ENCODE assay signal across 1 cellular context in the genomic region with DNA sequence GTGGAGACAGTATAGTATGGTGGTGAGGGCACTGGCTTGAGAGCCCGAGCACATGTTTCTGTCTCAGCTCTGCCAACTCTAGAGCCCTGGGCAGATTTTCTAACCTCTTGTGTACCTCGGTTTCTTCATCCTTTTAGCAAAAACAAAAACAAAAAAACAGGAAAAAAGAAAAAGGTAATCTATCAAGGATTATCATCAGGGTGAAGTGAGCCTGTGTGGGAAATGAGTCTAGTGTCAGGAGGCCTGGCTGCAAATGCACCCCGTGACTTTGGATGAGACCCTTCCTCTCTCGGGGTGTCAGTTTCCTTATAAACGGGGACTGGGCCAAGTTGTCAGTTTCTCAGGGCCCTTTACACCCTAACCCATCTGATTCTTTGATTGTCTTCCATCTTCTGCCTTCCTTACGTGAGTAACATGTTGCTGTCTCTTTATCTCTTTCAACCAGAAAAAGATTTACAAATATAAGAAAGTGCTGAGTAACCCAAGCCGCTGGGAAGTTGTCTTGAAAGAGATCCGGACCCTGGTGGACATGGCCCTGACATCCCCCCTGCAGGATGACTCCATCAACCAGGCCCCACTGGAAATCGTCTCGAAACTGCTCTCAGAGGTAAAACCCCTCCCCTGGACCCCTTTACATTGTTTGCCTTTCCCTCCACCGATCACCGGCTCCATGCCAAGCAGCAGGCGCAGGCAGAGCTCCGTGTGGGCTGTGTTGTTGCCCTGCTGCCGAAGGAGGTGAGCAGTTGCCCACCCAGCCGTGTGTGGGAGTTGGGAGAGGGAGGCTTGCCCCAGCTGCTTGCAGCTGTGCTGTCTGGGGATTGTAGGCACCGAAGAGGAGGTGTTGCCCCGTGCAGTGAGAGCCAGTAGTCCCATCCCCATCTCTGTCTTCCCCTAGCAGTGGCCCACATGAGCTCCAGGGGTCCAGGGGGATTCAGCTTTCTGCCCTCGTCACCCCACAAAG.
TF ChIP-seq lines count a peak whose summit lies in the region.

No MANE protein-coding gene starts in this region.

TF ChIP-seq in K562, 482 proteins besides CTCF, POLR2A, EP300 and RAD21 (continued from another document and continues in another):
- peak; percentile 88 for TF ChIP-seq TEAD4 (IDR thresholded peaks at IDR 0.05; ENCODE audit: low read length)
- no peak for TF ChIP-seq TEAD4 (CRISPR knock-in tag; IDR thresholded peaks at IDR 0.05; ENCODE audit: borderline replicate concordance)
- TF ChIP-seq TRIM24 (IDR thresholded peaks at IDR 0.05), result peak; percentile 42 to 70; a peak in 3 of 4 replicates
- no peak for TF ChIP-seq ATF2 (CRISPR knock-in tag; IDR thresholded peaks at IDR 0.05)
- TF ChIP-seq HNRNPUL1 (IDR thresholded peaks at IDR 0.05; ENCODE audit: low read length), result no peak
- TF ChIP-seq NR1H2 (CRISPR knock-in tag; IDR thresholded peaks at IDR 0.05), result no peak
- TF ChIP-seq, protein P1, sequence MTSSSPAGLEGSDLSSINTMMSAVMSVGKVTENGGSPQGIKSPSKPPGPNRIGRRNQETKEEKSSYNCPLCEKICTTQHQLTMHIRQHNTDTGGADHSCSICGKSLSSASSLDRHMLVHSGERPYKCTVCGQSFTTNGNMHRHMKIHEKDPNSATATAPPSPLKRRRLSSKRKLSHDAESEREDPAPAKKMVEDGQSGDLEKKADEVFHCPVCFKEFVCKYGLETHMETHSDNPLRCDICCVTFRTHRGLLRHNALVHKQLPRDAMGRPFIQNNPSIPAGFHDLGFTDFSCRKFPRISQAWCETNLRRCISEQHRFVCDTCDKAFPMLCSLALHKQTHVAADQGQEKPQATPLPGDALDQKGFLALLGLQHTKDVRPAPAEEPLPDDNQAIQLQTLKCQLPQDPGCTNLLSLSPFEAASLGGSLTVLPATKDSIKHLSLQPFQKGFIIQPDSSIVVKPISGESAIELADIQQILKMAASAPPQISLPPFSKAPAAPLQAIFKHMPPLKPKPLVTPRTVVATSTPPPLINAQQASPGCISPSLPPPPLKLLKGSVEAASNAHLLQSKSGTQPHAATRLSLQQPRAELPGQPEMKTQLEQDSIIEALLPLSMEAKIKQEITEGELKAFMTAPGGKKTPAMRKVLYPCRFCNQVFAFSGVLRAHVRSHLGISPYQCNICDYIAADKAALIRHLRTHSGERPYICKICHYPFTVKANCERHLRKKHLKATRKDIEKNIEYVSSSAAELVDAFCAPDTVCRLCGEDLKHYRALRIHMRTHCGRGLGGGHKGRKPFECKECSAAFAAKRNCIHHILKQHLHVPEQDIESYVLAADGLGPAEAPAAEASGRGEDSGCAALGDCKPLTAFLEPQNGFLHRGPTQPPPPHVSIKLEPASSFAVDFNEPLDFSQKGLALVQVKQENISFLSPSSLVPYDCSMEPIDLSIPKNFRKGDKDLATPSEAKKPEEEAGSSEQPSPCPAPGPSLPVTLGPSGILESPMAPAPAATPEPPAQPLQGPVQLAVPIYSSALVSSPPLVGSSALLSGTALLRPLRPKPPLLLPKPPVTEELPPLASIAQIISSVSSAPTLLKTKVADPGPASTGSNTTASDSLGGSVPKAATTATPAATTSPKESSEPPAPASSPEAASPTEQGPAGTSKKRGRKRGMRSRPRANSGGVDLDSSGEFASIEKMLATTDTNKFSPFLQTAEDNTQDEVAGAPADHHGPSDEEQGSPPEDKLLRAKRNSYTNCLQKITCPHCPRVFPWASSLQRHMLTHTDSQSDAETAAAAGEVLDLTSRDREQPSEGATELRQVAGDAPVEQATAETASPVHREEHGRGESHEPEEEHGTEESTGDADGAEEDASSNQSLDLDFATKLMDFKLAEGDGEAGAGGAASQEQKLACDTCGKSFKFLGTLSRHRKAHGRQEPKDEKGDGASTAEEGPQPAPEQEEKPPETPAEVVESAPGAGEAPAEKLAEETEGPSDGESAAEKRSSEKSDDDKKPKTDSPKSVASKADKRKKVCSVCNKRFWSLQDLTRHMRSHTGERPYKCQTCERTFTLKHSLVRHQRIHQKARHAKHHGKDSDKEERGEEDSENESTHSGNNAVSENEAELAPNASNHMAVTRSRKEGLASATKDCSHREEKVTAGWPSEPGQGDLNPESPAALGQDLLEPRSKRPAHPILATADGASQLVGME (CRISPR knock-in tag; IDR thresholded peaks at IDR 0.05), result 0 out of 2 replicates have a peak, but pooled peaks have one; percentile 29
- TF ChIP-seq MEF2D (tag; conservative IDR thresholded peaks at IDR 0.05; ENCODE audit: low read depth), result 0 out of 2 replicates have a peak, but pooled peaks have one; percentile 19
- peak; percentile 85 for TF ChIP-seq TAL1 (IDR thresholded peaks at IDR 0.05)
- TF ChIP-seq MEF2A (IDR thresholded peaks at IDR 0.05; ENCODE audit: control insufficient read depth, low read depth, low read length), result no peak
- peak; percentile 20; the same call in 1 of the 2 replicates for TF ChIP-seq TRIM28 (IDR thresholded peaks at IDR 0.05)
- TF ChIP-seq ETV6 (IDR thresholded peaks at IDR 0.05; ENCODE audit: borderline replicate concordance in 1 of 2, low read depth in 2 of 2, low read length in 1 of 2), result no peak
- TF ChIP-seq ETV6 (CRISPR knock-in tag; IDR thresholded peaks at IDR 0.05; ENCODE audit: borderline replicate concordance), result no peak
- TF ChIP-seq ZBTB11 (CRISPR knock-in tag; IDR thresholded peaks at IDR 0.05), result peak in 1 of 3 experiments; percentile 79; a peak in 2 of 6 replicates
- no peak for TF ChIP-seq PHF20 (IDR thresholded peaks at IDR 0.05; ENCODE audit: partially characterized antibody)
- peak; percentile 87 for TF ChIP-seq TCF3 (CRISPR knock-in tag; IDR thresholded peaks at IDR 0.05)
- TF ChIP-seq, protein P2, sequence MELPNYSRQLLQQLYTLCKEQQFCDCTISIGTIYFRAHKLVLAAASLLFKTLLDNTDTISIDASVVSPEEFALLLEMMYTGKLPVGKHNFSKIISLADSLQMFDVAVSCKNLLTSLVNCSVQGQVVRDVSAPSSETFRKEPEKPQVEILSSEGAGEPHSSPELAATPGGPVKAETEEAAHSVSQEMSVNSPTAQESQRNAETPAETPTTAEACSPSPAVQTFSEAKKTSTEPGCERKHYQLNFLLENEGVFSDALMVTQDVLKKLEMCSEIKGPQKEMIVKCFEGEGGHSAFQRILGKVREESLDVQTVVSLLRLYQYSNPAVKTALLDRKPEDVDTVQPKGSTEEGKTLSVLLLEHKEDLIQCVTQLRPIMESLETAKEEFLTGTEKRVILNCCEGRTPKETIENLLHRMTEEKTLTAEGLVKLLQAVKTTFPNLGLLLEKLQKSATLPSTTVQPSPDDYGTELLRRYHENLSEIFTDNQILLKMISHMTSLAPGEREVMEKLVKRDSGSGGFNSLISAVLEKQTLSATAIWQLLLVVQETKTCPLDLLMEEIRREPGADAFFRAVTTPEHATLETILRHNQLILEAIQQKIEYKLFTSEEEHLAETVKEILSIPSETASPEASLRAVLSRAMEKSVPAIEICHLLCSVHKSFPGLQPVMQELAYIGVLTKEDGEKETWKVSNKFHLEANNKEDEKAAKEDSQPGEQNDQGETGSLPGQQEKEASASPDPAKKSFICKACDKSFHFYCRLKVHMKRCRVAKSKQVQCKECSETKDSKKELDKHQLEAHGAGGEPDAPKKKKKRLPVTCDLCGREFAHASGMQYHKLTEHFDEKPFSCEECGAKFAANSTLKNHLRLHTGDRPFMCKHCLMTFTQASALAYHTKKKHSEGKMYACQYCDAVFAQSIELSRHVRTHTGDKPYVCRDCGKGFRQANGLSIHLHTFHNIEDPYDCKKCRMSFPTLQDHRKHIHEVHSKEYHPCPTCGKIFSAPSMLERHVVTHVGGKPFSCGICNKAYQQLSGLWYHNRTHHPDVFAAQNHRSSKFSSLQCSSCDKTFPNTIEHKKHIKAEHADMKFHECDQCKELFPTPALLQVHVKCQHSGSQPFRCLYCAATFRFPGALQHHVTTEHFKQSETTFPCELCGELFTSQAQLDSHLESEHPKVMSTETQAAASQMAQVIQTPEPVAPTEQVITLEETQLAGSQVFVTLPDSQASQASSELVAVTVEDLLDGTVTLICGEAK (IDR thresholded peaks at IDR 0.05), result 0 out of 2 replicates have a peak, but pooled peaks have one; percentile 1
- TF ChIP-seq, protein P2 (CRISPR knock-in tag; IDR thresholded peaks at IDR 0.05), result no peak
- peak; percentile 89 for TF ChIP-seq MAFG (tag; conservative IDR thresholded peaks at IDR 0.05)
- no peak for TF ChIP-seq ZNF561 (CRISPR knock-in tag; conservative IDR thresholded peaks at IDR 0.05)
- peak; percentile 70; the same call in 1 of the 2 replicates for TF ChIP-seq ZBTB17 (CRISPR knock-in tag; IDR thresholded peaks at IDR 0.05)
- TF ChIP-seq POLR2AphosphoS5 (IDR thresholded peaks at IDR 0.05; ENCODE audit: control insufficient read depth, insufficient read depth, low read depth, low read length), result peak; percentile 66; the same call in 1 of the 2 replicates
- no peak for TF ChIP-seq XRCC5 (IDR thresholded peaks at IDR 0.05; ENCODE audit: low read depth, low read length)
- 0 out of 2 replicates have a peak, but pooled peaks have one; percentile 31 for TF ChIP-seq ZEB2 (IDR thresholded peaks at IDR 0.05)
- TF ChIP-seq ATF3 (IDR thresholded peaks at IDR 0.05), result peak; percentile 55; the same call in 1 of the 2 replicates
- no peak for TF ChIP-seq ATF3 (CRISPR knock-in tag; conservative IDR thresholded peaks at IDR 0.05)
- TF ChIP-seq ZNF830 (CRISPR knock-in tag; IDR thresholded peaks at IDR 0.05), result 0 out of 2 replicates have a peak, but pooled peaks have one; percentile 58
- TF ChIP-seq, protein P3, sequence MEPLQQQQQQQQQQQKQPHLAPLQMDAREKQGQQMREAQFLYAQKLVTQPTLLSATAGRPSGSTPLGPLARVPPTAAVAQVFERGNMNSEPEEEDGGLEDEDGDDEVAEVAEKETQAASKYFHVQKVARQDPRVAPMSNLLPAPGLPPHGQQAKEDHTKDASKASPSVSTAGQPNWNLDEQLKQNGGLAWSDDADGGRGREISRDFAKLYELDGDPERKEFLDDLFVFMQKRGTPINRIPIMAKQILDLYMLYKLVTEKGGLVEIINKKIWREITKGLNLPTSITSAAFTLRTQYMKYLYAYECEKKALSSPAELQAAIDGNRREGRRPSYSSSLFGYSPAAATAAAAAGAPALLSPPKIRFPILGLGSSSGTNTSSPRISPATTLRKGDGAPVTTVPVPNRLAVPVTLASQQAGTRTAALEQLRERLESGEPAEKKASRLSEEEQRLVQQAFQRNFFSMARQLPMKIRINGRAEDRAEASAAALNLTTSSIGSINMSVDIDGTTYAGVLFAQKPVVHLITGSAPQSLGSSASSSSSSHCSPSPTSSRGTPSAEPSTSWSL (CRISPR knock-in tag; IDR thresholded peaks at IDR 0.05; ENCODE audit: borderline replicate concordance), result no peak
- peak; percentile 60; the same call in 1 of the 2 replicates for TF ChIP-seq LARP7 (IDR thresholded peaks at IDR 0.05)
